In genomic region chr9:102769307-102769706, GRCh38 we compare ENCODE assay signal across 29 cellular contexts.
DNase-seq lines count a peak whose midpoint lies in the region; ATAC-seq and TF ChIP-seq lines count a peak whose summit lies in the region.
"Had no signal": no experiment of that assay in that cellular context is flagged by ENCODE, and none has a peak within 500 bp of the region (broad histone marks: within the 10 kb centered on the region; RNA-seq: fewer than 3 reads in every experiment).

No MANE protein-coding gene starts in this region.

- H3K9me3 ChIP-seq in NT2/D1 (ENCODE audit: insufficient read depth, low read length) (no peaks in the 10 kb centered on the region), neural cell (ENCODE audit: low read length) (no peaks in the 10 kb centered on the region)
- H3K9me3 ChIP-seq: A549; BE2C; BLaER1; BLaER1 treated with 17β-estradiol and CSF1 and Interleukin-3, amounts not matched to agents 10 nM and 100 nM; Caco-2 had no signal

- H3K9me2 ChIP-seq in neural cell (ENCODE audit: insufficient read depth, low read length): no peaks in the 10 kb centered on the region

- H3K27ac ChIP-seq in neural cell (ENCODE audit: low read length): no peak overlapping the region
- H3K27ac ChIP-seq: 22Rv1; A549; BLaER1; BLaER1 treated with 17β-estradiol and CSF1 and Interleukin-3, amounts not matched to agents 10 nM and 100 nM; C4-2B had no signal

- H3K79me2 ChIP-seq in neural cell (replicated peaks; ENCODE audit: insufficient read depth, low read length): no peaks in the 10 kb centered on the region

- no peaks in the 10 kb centered on the region for H4K20me1 ChIP-seq in neural cell (ENCODE audit: insufficient read depth)
- H4K20me1 ChIP-seq: BLaER1; BLaER1 treated with 17β-estradiol and CSF1 and Interleukin-3, amounts not matched to agents 10 nM and 100 nM had no signal

- DNase-seq in NT2/D1 (ENCODE audit: low read depth, low spot score) (no peak), left ventricle myocardium superior (no peak)
- DNase-seq: 8988T; ACHN; AML-193; BE2C; C1 segment of cervical spinal cord; Caco-2; Calu3; CD4-positive, alpha-beta memory T cell; CD4-positive, alpha-beta T cell; CD4-positive, CD25-positive, alpha-beta regulatory T cell; CD8-positive, alpha-beta memory T cell; CD8-positive, alpha-beta T cell; COR-L47; DMS 273 treated with DMSO at 0.1 percent for 48 hours; DMS153; DMS53; DMS79; DMS79 treated with DMSO at 0.1 percent for 48 hours; DND-41; EL had no signal

- H3K4me2 ChIP-seq in neural cell (ENCODE audit: low read length): no peak overlapping the region
- H3K4me2 ChIP-seq: A549; BLaER1; BLaER1 treated with 17β-estradiol and CSF1 and Interleukin-3, amounts not matched to agents 10 nM and 100 nM had no signal

- H3F3A ChIP-seq in neural cell (ENCODE audit: insufficient read depth, low read length, poor library complexity, severe bottlenecking): no peaks in the 10 kb centered on the region

- TF ChIP-seq CTCF in neural cell (IDR thresholded peaks at IDR 0.05; ENCODE audit: poor library complexity, severe bottlenecking): no peak

- peak; percentile 66 for TF ChIP-seq EP300 in neural cell (conservative IDR thresholded peaks at IDR 0.05; ENCODE audit: poor library complexity, severe bottlenecking)

- H3K27me3 ChIP-seq in NT2/D1 (ENCODE audit: insufficient read depth, insufficient read length) (no peaks in the 10 kb centered on the region), neural cell (ENCODE audit: insufficient read depth, low read depth, low read length) (no peaks in the 10 kb centered on the region)
- H3K27me3 ChIP-seq: BE2C; BLaER1; BLaER1 treated with 17β-estradiol and CSF1 and Interleukin-3, amounts not matched to agents 10 nM and 100 nM had no signal

- H3K36me3 ChIP-seq in NT2/D1 (ENCODE audit: insufficient read depth, insufficient read length, low read length): no peaks in the 10 kb centered on the region
- H3K36me3 ChIP-seq in neural cell (ENCODE audit: insufficient read depth, low read length): no peaks in the 10 kb centered on the region
- H3K36me3 ChIP-seq: BE2C; BLaER1; BLaER1 treated with 17β-estradiol and CSF1 and Interleukin-3, amounts not matched to agents 10 nM and 100 nM had no signal

- no peaks in the 10 kb centered on the region for H3K4me1 ChIP-seq in NT2/D1 (ENCODE audit: insufficient read depth, insufficient read length)
- H3K4me1 ChIP-seq: A549; BE2C; BLaER1; BLaER1 treated with 17β-estradiol and CSF1 and Interleukin-3, amounts not matched to agents 10 nM and 100 nM had no signal

- intact Hi-C loops in left ventricle myocardium superior (cut with micrococcal nuclease): no loop called here

- no peak overlapping the region for H3K9ac ChIP-seq in NT2/D1 (ENCODE audit: insufficient read length, low read depth)
- no peak overlapping the region for H3K9ac ChIP-seq in neural cell (ENCODE audit: low read length)
- H3K9ac ChIP-seq: BLaER1; BLaER1 treated with 17β-estradiol and CSF1 and Interleukin-3, amounts not matched to agents 10 nM and 100 nM had no signal

- H2AFZ ChIP-seq in neural cell (ENCODE audit: low read depth, low read length): no peak overlapping the region

- TF ChIP-seq RAD21 in neural cell (conservative IDR thresholded peaks at IDR 0.05): no peak

- ATAC-seq in left ventricle myocardium superior: no peak
- no peak for ATAC-seq in HG02840 (IDR thresholded peaks at IDR 0.05; ENCODE audit: low FRiP score, unreplicated experiment)
- ATAC-seq: A549; CD8-positive, alpha-beta T cell had no signal

- H3K4me3 ChIP-seq in NT2/D1 (ENCODE audit: insufficient read length, low read depth) (peak overlapping the region; percentile 1), neural cell (ENCODE audit: low read length) (no peak overlapping the region)
- H3K4me3 ChIP-seq: A549; BLaER1; BLaER1 treated with 17β-estradiol and CSF1 and Interleukin-3, amounts not matched to agents 10 nM and 100 nM had no signal

TF ChIP-seq in neural cell, 6 proteins besides CTCF, POLR2A, EP300 and RAD21:
- no peak for TF ChIP-seq EZH2 (IDR thresholded peaks at IDR 0.05; ENCODE audit: borderline replicate concordance, insufficient read depth, low read length, poor library complexity, severe bottlenecking)
- TF ChIP-seq MXI1 (conservative IDR thresholded peaks at IDR 0.05; ENCODE audit: poor library complexity, severe bottlenecking): no peak
- TF ChIP-seq POLR2AphosphoS5 (IDR thresholded peaks at IDR 0.05): peak; percentile 56
- no peak for TF ChIP-seq SMC3 (conservative IDR thresholded peaks at IDR 0.05; ENCODE audit: poor library complexity)
- TF ChIP-seq REST (IDR thresholded peaks at IDR 0.05; ENCODE audit: borderline replicate concordance): no peak
